ENCODE assay signal across 12 cellular contexts in the genomic region with DNA sequence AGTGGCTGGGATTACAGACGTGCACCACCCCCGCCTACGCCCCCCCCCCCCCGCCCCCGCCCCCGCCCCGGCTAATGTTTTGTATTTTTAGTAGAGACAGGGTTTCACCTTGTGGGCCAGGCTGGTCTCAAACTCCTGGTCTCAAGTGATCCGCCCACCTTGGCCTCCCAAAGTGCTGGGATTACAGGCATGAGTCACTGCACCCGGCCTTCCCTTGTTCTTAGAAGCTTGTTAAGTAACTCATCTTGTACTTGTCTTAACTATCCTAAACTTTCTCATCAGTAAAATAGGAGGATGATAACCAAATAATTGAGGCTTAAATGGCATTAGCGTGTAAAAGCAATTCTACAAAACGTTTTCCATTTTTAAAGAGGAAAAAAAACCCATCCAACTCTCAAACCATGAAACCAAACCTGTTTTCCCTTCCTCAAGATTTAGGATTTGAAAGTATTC. TPM values are rescaled to one million over a fixed set of nuclear protein-coding genes. Genes with fewer than 3 reads are reported as not detected.
DNase-seq lines count a peak whose midpoint lies in the region; ATAC-seq, FAIRE-seq and TF ChIP-seq lines count a peak whose summit lies in the region.
"Had no signal": no experiment of that assay in that cellular context is flagged by ENCODE, and none has a peak within 500 bp of the region (broad histone marks: within the 10 kb centered on the region; RNA-seq: fewer than 3 reads in every experiment).

No MANE protein-coding gene starts in this region.

- CTCF ChIA-PET in K562 (lab: Yijun Ruan, JAX; ENCODE audit: low intra/inter-chr PET ratio) = no interaction called here

- peaks cover 58% of the 10 kb centered on the region for H4K20me1 ChIP-seq in Loucy (ENCODE audit: insufficient read depth, low read length, poor library complexity, severe bottlenecking)
- H4K20me1 ChIP-seq in K562 (replicated peaks; ENCODE audit: control insufficient read depth, insufficient read depth, low read length) = peaks cover 3% of the 10 kb centered on the region

- TF ChIP-seq EP300 in K562 (IDR thresholded peaks at IDR 0.05; ENCODE audit: low read length) = no peak

- no peak overlapping the region for H3K4me3 Mint-ChIP-seq in mesothelial cell of epicardium

- H3K9me1 ChIP-seq in K562 (ENCODE audit: control insufficient read depth, insufficient read depth, low read length) = no peaks in the 10 kb centered on the region

- TF ChIP-seq CTCF in Loucy (conservative IDR thresholded peaks at IDR 0.05; ENCODE audit: low read length) (no peak), K562 (IDR thresholded peaks at IDR 0.05 in 2 of 3, conservative IDR thresholded peaks at IDR 0.05 in 1 of 3; ENCODE audit: insufficient read depth in 2 of 3, low read depth in 1 of 3, low read length in 3 of 3) (no peak), mesothelial cell of epicardium (IDR thresholded peaks at IDR 0.05; ENCODE audit: unreplicated experiment) (no peak), lower lobe of right lung (IDR thresholded peaks at IDR 0.05) (no peak), dorsolateral prefrontal cortex (IDR thresholded peaks at IDR 0.05 in 54 of 56, conservative IDR thresholded peaks at IDR 0.05 in 2 of 56; ENCODE audit: low read depth in 1 of 56, partially characterized antibody in 56 of 56) (no peak)

- H3K4me2 ChIP-seq in Loucy (ENCODE audit: low read depth, low read length, poor library complexity, severe bottlenecking) (peak overlapping the region; percentile 88), K562 (ENCODE audit: insufficient read depth, low read length) (no peak overlapping the region)

- H3K27me3 ChIP-seq in Loucy (ENCODE audit: insufficient read depth, low read length, poor library complexity, severe bottlenecking) (no peaks in the 10 kb centered on the region), K562 (ENCODE audit: control insufficient read depth in 2 of 2, insufficient read depth in 2 of 2, low read length in 2 of 2) (no peaks in the 10 kb centered on the region), SJCRH30 (no peaks in the 10 kb centered on the region), lower lobe of right lung (ENCODE audit: low read depth) (no peaks in the 10 kb centered on the region), dorsolateral prefrontal cortex (no peaks in the 10 kb centered on the region)
- H3K27me3 ChIP-seq: Peyer's patch had no signal

- no peaks in the 10 kb centered on the region for H3F3A ChIP-seq in Loucy (ENCODE audit: low read depth)

- 0 out of 4 replicates have a peak, but pooled peaks of 1 of the 2 experiments have one; percentile 11 for TF ChIP-seq RAD21 in K562 (CRISPR knock-in tag; conservative IDR thresholded peaks at IDR 0.05 in 1 of 2, IDR thresholded peaks at IDR 0.05 in 1 of 2)

- peaks cover 38% of the 10 kb centered on the region for H3K4me1 ChIP-seq in Loucy (ENCODE audit: insufficient read depth, low read length, poor library complexity, severe bottlenecking)
- peaks cover 4 to 32% of the 10 kb centered on the region in 2 experiments for H3K4me1 ChIP-seq in K562 (replicated peaks in 1 of 2; ENCODE audit: control insufficient read depth in 2 of 2, insufficient read depth in 2 of 2, low read length in 2 of 2)
- H3K4me1 ChIP-seq in SJCRH30 = no peaks in the 10 kb centered on the region
- peaks cover 42% of the 10 kb centered on the region for H3K4me1 ChIP-seq in lower lobe of right lung

- H3K27me3 Mint-ChIP-seq in mesothelial cell of epicardium (ENCODE audit: low read depth) = no peaks in the 10 kb centered on the region

- no TSS peak for BruUV-seq in K562 (replicated peaks; lab: Mats Ljungman, UMichigan)

- H3K27ac Mint-ChIP-seq in mesothelial cell of epicardium = peak overlapping the region; percentile 92

- H3K9me2 ChIP-seq in Loucy (replicated peaks; ENCODE audit: low read depth, low read length) = no peaks in the 10 kb centered on the region

- H2AFZ ChIP-seq in Loucy (ENCODE audit: low read length) = no peak overlapping the region
- H2AFZ ChIP-seq in K562 (ENCODE audit: low read depth, low read length) = no peak overlapping the region

- H3K36me3 Mint-ChIP-seq in mesothelial cell of epicardium = peaks cover 21% of the 10 kb centered on the region

- ATAC-seq in K562 (peak; percentile 39), HG02938 (IDR thresholded peaks at IDR 0.05; ENCODE audit: unreplicated experiment) (no peak), lower lobe of right lung (no peak)

- TF ChIP-seq POLR2A in K562 (conservative IDR thresholded peaks at IDR 0.05) = no peak

- H3K9ac ChIP-seq in Loucy (ENCODE audit: low read depth, low read length, poor library complexity, severe bottlenecking) (no peak overlapping the region), K562 (ENCODE audit: insufficient read depth in 1 of 2, low read depth in 2 of 2, low read length in 2 of 2) (no peak overlapping the region; a peak in 1 of 4 replicates)

- H3K36me3 ChIP-seq in Loucy (ENCODE audit: insufficient read depth, low read length) (no peaks in the 10 kb centered on the region), K562 (ENCODE audit: control insufficient read depth, insufficient read depth, low read length) (no peaks in the 10 kb centered on the region; the same call in 2 of the 3 replicates), SJCRH30 (peaks cover 6% of the 10 kb centered on the region; the same call in 1 of the 2 replicates), lower lobe of right lung (no peaks in the 10 kb centered on the region)
- H3K36me3 ChIP-seq: Peyer's patch had no signal

- peaks cover 5% of the 10 kb centered on the region; the same call in 1 of the 2 replicates for H3K9me3 ChIP-seq in Loucy (ENCODE audit: insufficient read depth, low read depth, low read length)
- peaks cover 14% of the 10 kb centered on the region for H3K9me3 ChIP-seq in K562 (replicated peaks; ENCODE audit: control insufficient read depth, insufficient read depth, low read depth, low read length)
- peaks cover 9% of the 10 kb centered on the region for H3K9me3 ChIP-seq in SJCRH30 (replicated peaks)
- no peaks in the 10 kb centered on the region for H3K9me3 ChIP-seq in lower lobe of right lung
- H3K9me3 ChIP-seq: Peyer's patch had no signal

- H3K9me3 Mint-ChIP-seq in mesothelial cell of epicardium = peaks cover 24% of the 10 kb centered on the region

- WGBS in K562 (ENCODE audit: insufficient coverage, low coverage, missing lambda C conversion rate) = 2% methylated on average over 11 of the region's 11 CpGs

- H3K4me3 ChIP-seq in Loucy (ENCODE audit: low read length, poor library complexity, severe bottlenecking) (peak overlapping the region; percentile 63), K562 (no peak overlapping the region), SJCRH30 (no peak overlapping the region), lower lobe of right lung (no peak overlapping the region), dorsolateral prefrontal cortex (no peak overlapping the region)
- H3K4me3 ChIP-seq: Peyer's patch had no signal

- intact Hi-C loops in K562 (cut with micrococcal nuclease) (loop anchor here (10.0 kb wide), 1 partner anchor 154 kb away; no protein-coding TSS in a partner anchor), lower lobe of right lung (cut with DNase I) (no loop called here), dorsolateral prefrontal cortex (cut with DNase I) (loop anchor here in 1 of 2 donors (5.0 kb wide), 1 partner anchor 428 kb away; no protein-coding TSS in a partner anchor)

- DNase-seq in EL (peak; percentile 65), K562 (ENCODE audit: extremely low read depth in 1 of 4, low spot score in 3 of 4) (peak in 2 of 4 experiments; percentile 26 to 73), mesothelial cell of epicardium (ENCODE audit: low spot score in 2 of 2, unreplicated experiment in 2 of 2) (no peak), SJCRH30 (no peak), lower lobe of right lung (no peak), dorsolateral prefrontal cortex (no peak)
- DNase-seq: GOT3, hypothalamus, retina had no signal

- FAIRE-seq in K562 (lab: Jason Lieb, UNC) = peak; percentile 71

- H3K79me2 ChIP-seq in Loucy (ENCODE audit: insufficient read depth, low read length) (peaks cover 83% of the 10 kb centered on the region), K562 (ENCODE audit: control insufficient read depth, insufficient read depth, low read length) (peaks cover 85% of the 10 kb centered on the region)

- POLR2A ChIA-PET in K562 (lab: Yijun Ruan, JAX) = interaction anchor here (0.6 to 1.3 kb wide), 5 partner anchors 10 to 41 kb away, joined by 3 to 7 read pairs (median 3); no protein-coding TSS in a partner anchor

- peak overlapping the region; percentile 33; the same call in 1 of the 3 replicates for H3K27ac ChIP-seq in K562 (ENCODE audit: extremely low read depth, low read depth, low read length)
- no peak overlapping the region for H3K27ac ChIP-seq in SJCRH30
- H3K27ac ChIP-seq in lower lobe of right lung = no peak overlapping the region
- no peak overlapping the region for H3K27ac ChIP-seq in dorsolateral prefrontal cortex
- H3K27ac ChIP-seq: Peyer's patch had no signal

- peaks cover 45% of the 10 kb centered on the region for H3K4me1 Mint-ChIP-seq in mesothelial cell of epicardium

- in situ Hi-C loops in K562 (cut with MboI) = no loop called here

TF ChIP-seq in K562, 482 proteins besides CTCF, POLR2A, EP300 and RAD21 (continues in another document):
- no peak for TF ChIP-seq FOXA1 (IDR thresholded peaks at IDR 0.05; ENCODE audit: borderline replicate concordance)

RNA-seq across cellular contexts. Expression of a gene that starts 4.2 kb away (rescaled TPM):
- 97.4 and 107 TPM in 2 replicates for total RNA-seq in K562 (2011; cell fraction: chromatin; rRNA removed; ENCODE audit: low replicate concordance)
- 24.0 and 27.2 TPM in 2 replicates for total RNA-seq in K562 (2011; cell fraction: nucleolus; rRNA removed)
- total RNA-seq in K562 (2011; cell fraction: nucleoplasm; rRNA removed) = 47.5 and 53.3 TPM in 2 replicates
- total RNA-seq in K562 (2014; rRNA removed) (28.2 and 29.1 TPM in 2 replicates), K562 (2014; rRNA removed; fragmentation: Illumina TruSeq; extraction: Trizol) (40.8 and 49.6 TPM in 2 replicates), K562 (2015; rRNA removed; fragmentation: Illumina TruSeq; extraction: Trizol) (40.1 and 43.3 TPM in 2 replicates), K562 (2021) (42.3 and 44.8 TPM in 2 replicates), mesothelial cell of epicardium (104 to 112 TPM (median 109 TPM) in 3 replicates), lower lobe of right lung (40.5 TPM), dorsolateral prefrontal cortex (100 to 1,000 TPM in 24 of 120 experiments, 10 to 100 TPM in 96; 59.7 to 141 (median 86.0) TPM)
- polyA plus RNA-seq in K562 (2011; rRNA removed) (45.2 and 45.8 TPM in 2 replicates), K562 (2014; fragmentation: Illumina TruSeq; extraction: Trizol) (39.0 and 42.1 TPM in 2 replicates), K562 (2014; fragmentation: Nextera tagmentation; extraction: Ambion mirVana) (1 to 10 TPM; 8.1 to 8.9 TPM), K562 (2014; rRNA removed) (21.9 and 23.0 TPM in 2 replicates)
- polyA plus RNA-seq in K562 (2011; cell fraction: cytosol; rRNA removed) = 17.9 and 27.1 TPM in 2 replicates
- polyA plus RNA-seq in K562 (2011; cell fraction: nucleus; rRNA removed) = 32.7 and 41.9 TPM in 2 replicates
- polyA plus RNA-seq in K562 (2012) = 19.0 and 20.5 TPM in 2 replicates
- 137 and 190 TPM in 2 replicates for polyA minus RNA-seq in K562 (2011; rRNA and poly(A)+ RNA removed)
- polyA minus RNA-seq in K562 (2011; cell fraction: cytosol; rRNA and poly(A)+ RNA removed) = 45.0 and 56.9 TPM in 2 replicates
- 19.1 and 40.3 TPM in 2 replicates for polyA minus RNA-seq in K562 (2011; cell fraction: nucleus; rRNA and poly(A)+ RNA removed)
- total RNA-seq in SJCRH30 (2014; rRNA removed; shearing (Covaris generic)) = 67.9 and 68.7 TPM in 2 replicates
